In the genomic region with DNA sequence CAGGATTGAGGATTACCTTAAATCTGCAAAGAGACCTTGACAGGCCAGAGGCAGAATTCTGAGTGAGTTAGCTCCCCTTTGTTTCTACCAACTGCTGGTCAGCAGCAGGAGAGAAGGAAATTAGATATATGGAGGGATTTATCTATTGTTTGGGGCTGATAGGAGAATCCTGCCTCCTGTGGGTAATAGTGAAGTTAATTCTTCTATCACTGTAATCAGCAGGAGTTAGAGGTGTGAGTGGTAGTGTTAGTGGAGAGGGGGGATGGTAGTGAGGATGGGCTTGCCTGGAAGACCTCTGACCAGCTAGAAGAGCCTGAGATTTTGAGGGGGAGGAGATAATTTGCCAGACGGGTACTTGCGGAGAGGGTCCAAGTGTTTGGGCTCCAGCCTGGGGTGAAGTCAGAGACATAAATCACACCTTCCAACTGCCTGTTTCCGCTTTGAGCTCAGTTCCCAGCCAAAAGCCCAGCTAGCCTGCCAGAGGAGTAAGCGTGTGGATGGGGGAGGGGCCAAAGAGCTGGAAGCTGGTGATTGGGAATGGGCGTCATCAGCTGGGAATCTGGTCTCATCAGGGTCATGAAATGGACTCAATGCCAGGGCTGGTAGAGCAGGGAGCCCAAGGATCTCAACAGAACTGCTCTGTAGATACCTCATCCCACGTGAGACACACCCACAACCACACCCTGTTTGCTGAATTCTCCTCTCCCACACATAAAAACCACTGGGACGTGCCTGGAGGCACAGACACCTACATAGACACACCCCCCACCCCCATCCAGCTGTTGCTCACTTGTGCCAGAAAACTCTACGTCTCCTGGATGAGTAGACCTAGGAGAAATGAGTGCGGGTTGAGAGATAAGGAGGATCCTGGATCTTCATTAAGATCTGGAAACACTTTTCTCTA, we compare ENCODE assay signal across 10 cellular contexts. TPM values are rescaled to one million over a fixed set of nuclear protein-coding genes. Genes with fewer than 3 reads are reported as not detected.
A peak's percentile ranks its signal among the peaks of the same experiment; 100 is the strongest.
DNase-seq lines count a peak whose midpoint lies in the region; ATAC-seq, FAIRE-seq and TF ChIP-seq lines count a peak whose summit lies in the region.
"Had no signal": no experiment of that assay in that cellular context is flagged by ENCODE, and none has a peak within 500 bp of the region (broad histone marks: within the 10 kb centered on the region; RNA-seq: fewer than 3 reads in every experiment).

No MANE protein-coding gene starts in this region.

- H3K4me1 Mint-ChIP-seq in activated naive CD4-positive, alpha-beta T cell treated with anti-CD3 and anti-CD28 coated beads, Interleukin-2, amount 10 ng/mL, durations not matched to agents 7 days and 5 days = peaks cover 48% of the 10 kb centered on the region

- TF ChIP-seq POLR2A in breast epithelium (IDR thresholded peaks at IDR 0.05) (no peak), lower leg skin (IDR thresholded peaks at IDR 0.05) (no peak)

- H3K27me3 Mint-ChIP-seq in activated naive CD4-positive, alpha-beta T cell treated with anti-CD3 and anti-CD28 coated beads, Interleukin-2, amount 10 ng/mL, durations not matched to agents 7 days and 5 days = peaks cover 57% of the 10 kb centered on the region

- no peaks in the 10 kb centered on the region for H3K9me3 Mint-ChIP-seq in activated naive CD4-positive, alpha-beta T cell treated with anti-CD3 and anti-CD28 coated beads, Interleukin-2, amount 10 ng/mL, durations not matched to agents 7 days and 5 days

- no peaks in the 10 kb centered on the region for H3K9me3 ChIP-seq in breast epithelium

- H3K4me1 ChIP-seq in breast epithelium = peaks cover 4 to 8% of the 10 kb centered on the region in 2 donors

- ATAC-seq in GM21528 (IDR thresholded peaks at IDR 0.05; ENCODE audit: low FRiP score, unreplicated experiment) (no peak), HG02588 (IDR thresholded peaks at IDR 0.05; ENCODE audit: unreplicated experiment) (no peak)

- peak; percentile 44 for DNase-seq in activated naive CD4-positive, alpha-beta T cell treated with anti-CD3 and anti-CD28 coated beads, Interleukin-2, amount 10 ng/mL, durations not matched to agents 7 days and 5 days
- no peak for DNase-seq in activated naive CD4-positive, alpha-beta T cell (lab: John Stamatoyannopoulos, UW)
- DNase-seq in breast epithelium (ENCODE audit: low spot score in 2 of 2) (peak in 1 of 2 donors; percentile 51), lower leg skin (ENCODE audit: low spot score in 2 of 2) (peak; percentile 71 to 94), urothelium cell line (ENCODE audit: low spot score) (peak; percentile 57), NCI-H2171 treated with DMSO at 0.1 percent for 48 hours (lab: John Stamatoyannopoulos, UW) (no peak)

- WGBS in lower leg skin, 2 donors = 15 to 16% methylated on average over 9 of the region's 9 CpGs

- no peaks in the 10 kb centered on the region for H3K27me3 ChIP-seq in breast epithelium

- H3K4me3 ChIP-seq in breast epithelium (peak overlapping the region in 1 of 3 donors; percentile 13), lower leg skin (ENCODE audit: low read depth, poor library complexity, severe bottlenecking) (no peak overlapping the region)

- TF ChIP-seq CTCF in breast epithelium (IDR thresholded peaks at IDR 0.05) (no peak), lower leg skin (IDR thresholded peaks at IDR 0.05) (no peak)

- intact Hi-C loops in breast epithelium (cut with DNase I; ENCODE audit: low total_unique reads) = no loop called here
- intact Hi-C loops in lower leg skin (cut with DNase I; ENCODE audit: low total_unique reads) = no loop called here

- peak overlapping the region; percentile 42 for H3K4me3 Mint-ChIP-seq in activated naive CD4-positive, alpha-beta T cell treated with anti-CD3 and anti-CD28 coated beads, Interleukin-2, amount 10 ng/mL, durations not matched to agents 7 days and 5 days

- FAIRE-seq in urothelium cell line (lab: Jason Lieb, UNC) = no peak
- FAIRE-seq: endometrium had no signal

- H3K36me3 ChIP-seq in breast epithelium = no peaks in the 10 kb centered on the region

- CTCF ChIA-PET in activated naive CD4-positive, alpha-beta T cell treated with anti-CD3 and anti-CD28 coated beads, Interleukin-2, amount 10 ng/mL, durations not matched to agents 7 days and 5 days (lab: Charles Lee) = interaction anchor here (0.7 to 3.8 kb wide), 5 partner anchors 15 to 39 kb away, joined by 3 to 45 read pairs (median 8); no protein-coding TSS in a partner anchor

- peak overlapping the region; percentile 4 for H3K27ac Mint-ChIP-seq in activated naive CD4-positive, alpha-beta T cell treated with anti-CD3 and anti-CD28 coated beads, Interleukin-2, amount 10 ng/mL, durations not matched to agents 7 days and 5 days

- peak overlapping the region; percentile 38 to 67 for H3K27ac ChIP-seq in breast epithelium

- H3K36me3 Mint-ChIP-seq in activated naive CD4-positive, alpha-beta T cell treated with anti-CD3 and anti-CD28 coated beads, Interleukin-2, amount 10 ng/mL, durations not matched to agents 7 days and 5 days = no peaks in the 10 kb centered on the region

RNA-seq across cellular contexts. Expression of gene ITGA5, which starts 13.1 kb away (rescaled TPM):
- 100 to 1,000 TPM in 1 of 3 donors, 10 to 100 TPM in 2; 30.4 to 135 (median 81.9) TPM for total RNA-seq in breast epithelium
- 10 to 100 TPM; 21.2 to 75.9 (median 29.4) TPM for total RNA-seq in lower leg skin

RNA-seq across cellular contexts. Expression of gene GTSF1, which starts 41.2 kb away (rescaled TPM):
- 1 to 10 TPM in 1 of 3 donors, under 1 TPM in 1, not detected in 1; 0.96 to 1.3 TPM for total RNA-seq in breast epithelium
- total RNA-seq in lower leg skin = not detected
- total RNA-seq: G401 had no signal

RNA-seq across cellular contexts. Expression of gene ZNF385A, which starts 47.6 kb away (rescaled TPM):
- total RNA-seq in breast epithelium (10 to 100 TPM in 2 of 3 donors, 1 to 10 TPM in 1; 8.9 to 18.4 (median 10.5) TPM), lower leg skin (100 to 1,000 TPM in 3 of 4 donors, 10 to 100 TPM in 1; 89.0 to 183 (median 146) TPM)

Comparison
In these comparisons a context has a peak if more than half of its experiments do, and no peak if none do; other contexts are left out.
1. DNase-seq: peak in activated naive CD4-positive, alpha-beta T cell treated with anti-CD3 and anti-CD28 coated beads, Interleukin-2, amount 10 ng/mL, durations not matched to agents 7 days and 5 days (single experiment), lower leg skin (2 of 2) and urothelium cell line (single experiment); none in activated naive CD4-positive, alpha-beta T cell (0 of 4) and NCI-H2171 treated with DMSO at 0.1 percent for 48 hours (single experiment).
2. RNA of gene ZNF385A, which starts 47.6 kb away (total RNA-seq): 89.0 to 183 TPM in lower leg skin; 8.9 to 18.4 TPM in breast epithelium; every median in the first group is over 4 times any median in the second.